Comparison of ENCODE assay signal across 28 cellular contexts in the genomic region with DNA sequence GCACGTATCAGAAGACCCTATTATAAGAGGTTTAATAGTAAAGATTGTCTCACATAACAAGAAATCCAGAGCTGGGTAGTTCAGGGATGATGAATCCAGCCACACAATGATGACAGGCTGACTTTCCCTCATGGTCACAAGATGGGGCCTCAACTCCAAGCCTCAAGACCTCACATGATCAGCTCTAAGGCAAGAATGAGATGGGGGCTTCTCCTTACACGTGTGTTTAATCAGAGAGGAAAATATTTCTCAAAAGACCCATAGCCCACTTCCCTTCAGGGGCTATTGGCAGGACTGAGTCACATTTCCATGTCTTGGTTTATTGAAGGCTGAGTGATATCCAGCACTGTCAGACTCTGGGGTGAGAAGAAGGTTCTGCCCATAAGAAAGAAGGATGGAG.
A peak's percentile ranks its signal among the peaks of the same experiment; 100 is the strongest.
DNase-seq lines count a peak whose midpoint lies in the region; ATAC-seq, FAIRE-seq and TF ChIP-seq lines count a peak whose summit lies in the region.
"Had no signal": no experiment of that assay in that cellular context is flagged by ENCODE, and none has a peak within 500 bp of the region (broad histone marks: within the 10 kb centered on the region; RNA-seq: fewer than 3 reads in every experiment).

No MANE protein-coding gene starts in this region.

- peak overlapping the region; percentile 98 for H2AK5ac ChIP-seq in IMR-90 (ENCODE audit: low read depth, low read length)

- peak overlapping the region; percentile 61; the same call in 1 of the 2 replicates for H3K18ac ChIP-seq in IMR-90 (ENCODE audit: low read depth, low read length)

- peak overlapping the region; percentile 92 for H2BK120ac ChIP-seq in IMR-90 (ENCODE audit: low read depth, low read length)

- whole genome bisulfite sequencing in IMR-90 (ENCODE audit: extremely low coverage in 2 of 2, insufficient read length in 1 of 2), 2 experiments = no CpG with 5 or more reads among the region's 2 CpGs
- WGBS in sigmoid colon, 2 donors = 90 to 92% methylated on average over 2 of the region's 2 CpGs
- 85% methylated on average over 2 of the region's 2 CpGs for WGBS in HepG2 (ENCODE audit: low lambda C conversion rate)

- intact Hi-C loops in activated CD4-positive, alpha-beta memory T cell treated with anti-CD3 and anti-CD28 coated beads for 36 hours (cut with micrococcal nuclease) = no loop called here
- intact Hi-C loops in IMR-90 (cut with micrococcal nuclease) = no loop called here
- intact Hi-C loops in sigmoid colon (cut with DNase I) = no loop called here
- intact Hi-C loops in HepG2 (cut with micrococcal nuclease; ENCODE audit: unreplicated experiment) = no loop called here

- H3K23ac ChIP-seq in IMR-90 (ENCODE audit: low read depth, low read length) = peak overlapping the region; percentile 59

- no peak for TF ChIP-seq RAD21 in IMR-90 (IDR thresholded peaks at IDR 0.05; ENCODE audit: low read length)
- no peak for TF ChIP-seq RAD21 in HepG2 (CRISPR knock-in tag; IDR thresholded peaks at IDR 0.05)

- peaks cover 0 to 15% of the 10 kb centered on the region in 2 experiments; a peak in 1 of 4 replicates for H3K79me1 ChIP-seq in IMR-90 (ENCODE audit: low read depth in 1 of 2, low read length in 2 of 2)

- H4K91ac ChIP-seq in IMR-90 (ENCODE audit: insufficient read depth, low read depth, low read length) = peak overlapping the region; percentile 76

- TF ChIP-seq CTCF in IMR-90 (conservative IDR thresholded peaks at IDR 0.05; ENCODE audit: low read depth, low read length) (no peak), chondrocyte (IDR thresholded peaks at IDR 0.05) (no peak), sigmoid colon (IDR thresholded peaks at IDR 0.05) (no peak), HepG2 (CRISPR knock-in tag; IDR thresholded peaks at IDR 0.05) (no peak)

- H4K5ac ChIP-seq in IMR-90 (ENCODE audit: low read depth, low read length) = peak overlapping the region; percentile 52; the same call in 1 of the 2 replicates

- POLR2A ChIA-PET in activated CD4-positive, alpha-beta memory T cell treated with anti-CD3 and anti-CD28 coated beads for 36 hours (lab: Charles Lee) = no interaction called here
- POLR2A ChIA-PET in activated CD4-positive, alpha-beta memory T cell treated with anti-CD3 and anti-CD28 coated beads, Interleukin-2, amount 10 ng/mL, durations not matched to agents 7 days and 5 days (lab: Charles Lee) = interaction anchor here (1.0 kb wide), 1 partner anchor 99 kb away, joined by 3 read pairs; no protein-coding TSS in a partner anchor
- POLR2A ChIA-PET in IMR-90 (lab: Charles Lee; ENCODE audit: unreplicated experiment) = no interaction called here
- POLR2A ChIA-PET in HepG2 (lab: Yijun Ruan, JAX) = no interaction called here

- H3K4me1 Mint-ChIP-seq in activated CD4-positive, alpha-beta memory T cell treated with anti-CD3 and anti-CD28 coated beads for 36 hours (ENCODE audit: low read depth) = peaks cover 12% of the 10 kb centered on the region
- no peaks in the 10 kb centered on the region for H3K4me1 Mint-ChIP-seq in activated CD4-positive, alpha-beta memory T cell treated with anti-CD3 and anti-CD28 coated beads, Interleukin-2, amount 10 ng/mL, durations not matched to agents 7 days and 5 days
- peaks cover 40% of the 10 kb centered on the region for H3K4me1 Mint-ChIP-seq in chondrocyte (ENCODE audit: low read depth)
- H3K4me1 Mint-ChIP-seq: mesothelial cell of epicardium, nephron progenitor cell had no signal

- H3K36me3 ChIP-seq in IMR-90 (ENCODE audit: control insufficient read depth, insufficient read depth, low read length) (no peaks in the 10 kb centered on the region), sigmoid colon (no peaks in the 10 kb centered on the region), HepG2 (replicated peaks in 1 of 2; ENCODE audit: control insufficient read depth in 1 of 2, insufficient read depth in 2 of 2, low read length in 2 of 2) (0 out of 5 replicates have a peak, but pooled peaks cover 0 to 3% of the 10 kb centered on the region in 2 experiments)
- H3K36me3 ChIP-seq: ascending aorta had no signal

- H4K8ac ChIP-seq in IMR-90 (ENCODE audit: low read depth in 2 of 2, low read length in 2 of 2) = peak overlapping the region; percentile 36 to 83; a peak in 3 of 4 replicates

- H3K36me3 Mint-ChIP-seq in activated CD4-positive, alpha-beta memory T cell treated with anti-CD3 and anti-CD28 coated beads for 36 hours = peaks cover 4% of the 10 kb centered on the region
- H3K36me3 Mint-ChIP-seq in activated CD4-positive, alpha-beta memory T cell treated with anti-CD3 and anti-CD28 coated beads, Interleukin-2, amount 10 ng/mL, durations not matched to agents 7 days and 5 days (ENCODE audit: low read depth) = peaks cover 5% of the 10 kb centered on the region
- H3K36me3 Mint-ChIP-seq in chondrocyte (ENCODE audit: low read depth) = no peaks in the 10 kb centered on the region
- H3K36me3 Mint-ChIP-seq: mesothelial cell of epicardium had no signal

- CTCF ChIA-PET in activated CD4-positive, alpha-beta memory T cell treated with anti-CD3 and anti-CD28 coated beads for 36 hours (lab: Charles Lee) = no interaction called here
- CTCF ChIA-PET in activated CD4-positive, alpha-beta memory T cell treated with anti-CD3 and anti-CD28 coated beads, Interleukin-2, amount 10 ng/mL, durations not matched to agents 7 days and 5 days (lab: Charles Lee) = interaction anchor here (1.0 kb wide), 1 partner anchor 570 kb away, joined by 3 read pairs; no protein-coding TSS in a partner anchor
- CTCF ChIA-PET in IMR-90 (lab: Yijun Ruan, JAX) (no interaction called here), HepG2 (lab: Yijun Ruan, JAX; ENCODE audit: low intra/inter-chr PET ratio, low total read pairs) (no interaction called here)

- peak overlapping the region; percentile 16 for H2AFZ ChIP-seq in IMR-90 (replicated peaks; ENCODE audit: low read length, poor library complexity)
- no peak overlapping the region for H2AFZ ChIP-seq in HepG2 (ENCODE audit: low read length)

- H3K9ac ChIP-seq in IMR-90 (ENCODE audit: low read depth, low read length) (no peak overlapping the region), HepG2 (ENCODE audit: insufficient read depth, low read depth, low read length) (no peak overlapping the region)

- H3K27me3 ChIP-seq in IMR-90 (ENCODE audit: control insufficient read depth, insufficient read depth, low read length) = no peaks in the 10 kb centered on the region
- H3K27me3 ChIP-seq in sigmoid colon = no peaks in the 10 kb centered on the region
- H3K27me3 ChIP-seq in HepG2 (ENCODE audit: control insufficient read depth in 1 of 2, insufficient read depth in 2 of 2, low read length in 2 of 2) = no peaks in the 10 kb centered on the region
- H3K27me3 ChIP-seq: ascending aorta had no signal

- H3K27ac ChIP-seq in IMR-90 (ENCODE audit: insufficient read depth, low read length) (peak overlapping the region; percentile 50; the same call in 1 of the 2 replicates), sigmoid colon (no peak overlapping the region), HepG2 (ENCODE audit: extremely low read length, insufficient read depth, low read length) (no peak overlapping the region)
- H3K27ac ChIP-seq: ascending aorta, C4-2B, HL-60 had no signal

- TF ChIP-seq EP300 in sigmoid colon (IDR thresholded peaks at IDR 0.05) (no peak), HepG2 (IDR thresholded peaks at IDR 0.05; ENCODE audit: low read depth in 2 of 2, low read length in 2 of 2) (no peak), HepG2 (CRISPR knock-in tag; IDR thresholded peaks at IDR 0.05; ENCODE audit: borderline replicate concordance) (no peak)

- no peaks in the 10 kb centered on the region for H3K27me3 Mint-ChIP-seq in activated CD4-positive, alpha-beta memory T cell treated with anti-CD3 and anti-CD28 coated beads for 36 hours
- H3K27me3 Mint-ChIP-seq in activated CD4-positive, alpha-beta memory T cell treated with anti-CD3 and anti-CD28 coated beads, Interleukin-2, amount 10 ng/mL, durations not matched to agents 7 days and 5 days = no peaks in the 10 kb centered on the region
- H3K27me3 Mint-ChIP-seq in chondrocyte (ENCODE audit: low read depth) = no peaks in the 10 kb centered on the region
- H3K27me3 Mint-ChIP-seq: progenitor cell of endocrine pancreas had no signal

- no peak overlapping the region for H3K4me3 Mint-ChIP-seq in activated CD4-positive, alpha-beta memory T cell treated with anti-CD3 and anti-CD28 coated beads for 36 hours
- H3K4me3 Mint-ChIP-seq in activated CD4-positive, alpha-beta memory T cell treated with anti-CD3 and anti-CD28 coated beads, Interleukin-2, amount 10 ng/mL, durations not matched to agents 7 days and 5 days = no peak overlapping the region
- H3K4me3 Mint-ChIP-seq in chondrocyte (ENCODE audit: unreplicated experiment) = no peak overlapping the region
- H3K4me3 Mint-ChIP-seq: mesothelial cell of epicardium, nephron progenitor cell had no signal

- peak overlapping the region; percentile 24; the same call in 1 of the 2 replicates for H3K56ac ChIP-seq in IMR-90 (ENCODE audit: extremely low read depth, insufficient read depth, low read length)

- H3K4me3 ChIP-seq in IMR-90 (ENCODE audit: insufficient read depth, low read depth, low read length) = no peak overlapping the region
- no peak overlapping the region for H3K4me3 ChIP-seq in sigmoid colon
- no peak overlapping the region for H3K4me3 ChIP-seq in HepG2 (replicated peaks in 1 of 3; ENCODE audit: insufficient read depth in 1 of 3, low read depth in 2 of 3, low read length in 3 of 3)
- H3K4me3 ChIP-seq: ascending aorta, skin epidermis had no signal

- peaks cover 11% of the 10 kb centered on the region for H3K9me1 ChIP-seq in IMR-90 (ENCODE audit: insufficient read depth, low read length)

- H3K4me2 ChIP-seq in IMR-90 (ENCODE audit: low read depth, low read length) (no peak overlapping the region), HepG2 (ENCODE audit: low read depth, low read length) (no peak overlapping the region)

- H3K9me3 Mint-ChIP-seq in activated CD4-positive, alpha-beta memory T cell treated with anti-CD3 and anti-CD28 coated beads for 36 hours = no peaks in the 10 kb centered on the region
- H3K9me3 Mint-ChIP-seq in activated CD4-positive, alpha-beta memory T cell treated with anti-CD3 and anti-CD28 coated beads, Interleukin-2, amount 10 ng/mL, durations not matched to agents 7 days and 5 days = no peaks in the 10 kb centered on the region
- H3K9me3 Mint-ChIP-seq in chondrocyte (ENCODE audit: low read depth) = no peaks in the 10 kb centered on the region
- H3K9me3 Mint-ChIP-seq: mesothelial cell of epicardium, nephron progenitor cell had no signal

- H3K4ac ChIP-seq in IMR-90 (ENCODE audit: low read depth, low read length) = peak overlapping the region; percentile 90

- peak overlapping the region; percentile 95 for H2BK20ac ChIP-seq in IMR-90 (ENCODE audit: low read depth, low read length)

- TF ChIP-seq POLR2A in IMR-90 (IDR thresholded peaks at IDR 0.05; ENCODE audit: low read depth, low read length) (no peak), sigmoid colon (IDR thresholded peaks at IDR 0.05) (no peak), HepG2 (IDR thresholded peaks at IDR 0.05; ENCODE audit: insufficient read depth in 1 of 2, low read depth in 2 of 2, low read length in 2 of 2) (no peak)

- ATAC-seq in IMR-90 (ENCODE audit: low read depth) = no peak
- peak; percentile 91 for ATAC-seq in stimulated activated naive CD8-positive, alpha-beta T cell treated with anti-CD3 and anti-CD28 coated beads, Interleukin-15, Interleukin-2, amounts not matched to agents 100 U/mL and 50 U/mL, for 24 hours
- ATAC-seq in HepG2 = no peak
- ATAC-seq: left lobe of liver had no signal

- no peak for FAIRE-seq in HepG2 (lab: Jason Lieb, UNC)
- FAIRE-seq: A204.1, colon, D721Med, GM12891, urothelium cell line had no signal

- peak overlapping the region; percentile 95; the same call in 2 of the 3 replicates for H2BK15ac ChIP-seq in IMR-90 (ENCODE audit: low read depth, low read length)

- no peak overlapping the region for H3K27ac Mint-ChIP-seq in activated CD4-positive, alpha-beta memory T cell treated with anti-CD3 and anti-CD28 coated beads for 36 hours
- no peak overlapping the region for H3K27ac Mint-ChIP-seq in activated CD4-positive, alpha-beta memory T cell treated with anti-CD3 and anti-CD28 coated beads, Interleukin-2, amount 10 ng/mL, durations not matched to agents 7 days and 5 days
- H3K27ac Mint-ChIP-seq in chondrocyte (ENCODE audit: unreplicated experiment) = peak overlapping the region; percentile 58
- H3K27ac Mint-ChIP-seq: mesothelial cell of epicardium, nephron progenitor cell, progenitor cell of endocrine pancreas had no signal

- dilution Hi-C loops in IMR-90 (cut with HindIII; ENCODE audit: low sequenced_read_pairs, unreplicated experiment) = no loop called here

- H4K20me1 ChIP-seq in IMR-90 (ENCODE audit: insufficient read depth, low read length) = no peaks in the 10 kb centered on the region
- H4K20me1 ChIP-seq in HepG2 (ENCODE audit: insufficient read depth, low read length) = no peaks in the 10 kb centered on the region

- H3K79me2 ChIP-seq in HepG2 (ENCODE audit: insufficient read depth, low read length) = no peaks in the 10 kb centered on the region

- peak overlapping the region; percentile 87 for H3K14ac ChIP-seq in IMR-90 (replicated peaks; ENCODE audit: low read depth, low read length)

- peak overlapping the region; percentile 74 for H2AK9ac ChIP-seq in IMR-90 (replicated peaks; ENCODE audit: low read depth, low read length, poor library complexity)

- H2BK5ac ChIP-seq in IMR-90 (ENCODE audit: low read depth, low read length, poor library complexity, severe bottlenecking) = peak overlapping the region; percentile 31

- in situ Hi-C loops in IMR-90 (cut with MboI; ENCODE audit: low sequenced_read_pairs) = no loop called here
- in situ Hi-C loops in HepG2 (cut with HindIII; ENCODE audit: extremely low pct_ligation_motif_present, low pct_unique_long_range_greater_than_20kb) = no loop called here

- BruUV-seq in IMR-90 (replicated peaks; lab: Mats Ljungman, UMichigan) (no TSS peak), HepG2 (replicated peaks; lab: Mats Ljungman, UMichigan) (no TSS peak)

- DNase-seq in activated CD4-positive, alpha-beta memory T cell treated with anti-CD3 and anti-CD28 coated beads for 36 hours = peak; percentile 18
- DNase-seq in activated CD4-positive, alpha-beta memory T cell treated with anti-CD3 and anti-CD28 coated beads, Interleukin-2, amount 10 ng/mL, durations not matched to agents 7 days and 5 days = no peak
- DNase-seq in IMR-90 (peak; percentile 70), chondrocyte (ENCODE audit: low spot score) (no peak), sigmoid colon (no peak), HepG2 (ENCODE audit: low spot score) (no peak), NCI-H1930 (lab: John Stamatoyannopoulos, UW) (no peak)
- DNase-seq in stimulated activated naive CD8-positive, alpha-beta T cell treated with anti-CD3 and anti-CD28 coated beads, Interleukin-15, Interleukin-2, amounts not matched to agents 100 U/mL and 50 U/mL, for 24 hours = peak; percentile 25
- DNase-seq: activated naive CD4-positive, alpha-beta T cell; head of caudate nucleus; MM.1S; NCI-H1436; nephron progenitor cell; RPMI8226; substantia nigra; T-helper 9 cell had no signal

- peaks cover 17% of the 10 kb centered on the region for H3K4me1 ChIP-seq in IMR-90 (ENCODE audit: control insufficient read depth, insufficient read depth, low read length)
- H3K4me1 ChIP-seq in sigmoid colon = no peaks in the 10 kb centered on the region
- no peaks in the 10 kb centered on the region for H3K4me1 ChIP-seq in HepG2 (ENCODE audit: insufficient read depth, low read length)

- no peaks in the 10 kb centered on the region for H3K9me3 ChIP-seq in IMR-90 (ENCODE audit: control insufficient read depth, insufficient read depth, low read length)
- no peaks in the 10 kb centered on the region for H3K9me3 ChIP-seq in sigmoid colon
- no peaks in the 10 kb centered on the region for H3K9me3 ChIP-seq in HepG2 (ENCODE audit: low read length)
- H3K9me3 ChIP-seq: ascending aorta had no signal

Comparison
In these comparisons a context has a peak if more than half of its experiments do, and no peak if none do; other contexts are left out.
1. DNase-seq: peak in activated CD4-positive, alpha-beta memory T cell treated with anti-CD3 and anti-CD28 coated beads for 36 hours (single experiment), IMR-90 (single experiment) and stimulated activated naive CD8-positive, alpha-beta T cell treated with anti-CD3 and anti-CD28 coated beads, Interleukin-15, Interleukin-2, amounts not matched to agents 100 U/mL and 50 U/mL, for 24 hours (single experiment); none in activated CD4-positive, alpha-beta memory T cell treated with anti-CD3 and anti-CD28 coated beads, Interleukin-2, amount 10 ng/mL, durations not matched to agents 7 days and 5 days (single experiment), chondrocyte (single experiment), sigmoid colon (single experiment), HepG2 (single experiment) and NCI-H1930 (0 of 2).